ENCODE assay signal across 8 cellular contexts in genomic region chr9:89701221-89701798, GRCh38.
DNase-seq lines count a peak whose midpoint lies in the region; ATAC-seq lines count a peak whose summit lies in the region.

No MANE protein-coding gene starts in this region.

- peak; percentile 86 for ATAC-seq in GM19463 (IDR thresholded peaks at IDR 0.05; ENCODE audit: unreplicated experiment)
- ATAC-seq in HG03442 (IDR thresholded peaks at IDR 0.05; ENCODE audit: unreplicated experiment): peak; percentile 75

- H3K27me3 ChIP-seq in MG63: no peaks in the 10 kb centered on the region

- H3K36me3 ChIP-seq in MG63: no peaks in the 10 kb centered on the region

- DNase-seq in activated T-helper 1 cell treated with Interleukin-2 at 50 U/mL for 16 hours (ENCODE audit: low read depth) (peak; percentile 9), MG63 (no peak), superior temporal gyrus (ENCODE audit: extremely low spot score) (no peak), mesenteric fat pad (ENCODE audit: low spot score) (no peak), NCI-H2107 treated with DMSO at 0.1 percent for 48 hours (lab: John Stamatoyannopoulos, UW; ENCODE audit: unreplicated experiment) (no peak)
- peak; percentile 64 to 86 for DNase-seq in stimulated activated CD4-positive, alpha-beta T cell treated with anti-CD3 and anti-CD28 coated beads, Interleukin-4, amount 100 ng/mL, for 4 hours

- H3K4me3 ChIP-seq in MG63: no peak overlapping the region

- H3K9me3 ChIP-seq in MG63: no peaks in the 10 kb centered on the region

Comparison
In these comparisons a context has a peak if more than half of its experiments do, and no peak if none do; other contexts are left out.
1. DNase-seq: peak in activated T-helper 1 cell treated with Interleukin-2 at 50 U/mL for 16 hours (single experiment) and stimulated activated CD4-positive, alpha-beta T cell treated with anti-CD3 and anti-CD28 coated beads, Interleukin-4, amount 100 ng/mL, for 4 hours (2 of 2); none in MG63 (single experiment), superior temporal gyrus (single experiment), mesenteric fat pad (single experiment) and NCI-H2107 treated with DMSO at 0.1 percent for 48 hours (single experiment).